ENCODE assay signal across 18 cellular contexts in genomic region chr2:61463769-61464475, GRCh38. TPM values are rescaled to one million over a fixed set of nuclear protein-coding genes. Genes with fewer than 3 reads are reported as not detected.
DNase-seq lines count a peak whose midpoint lies in the region; ATAC-seq and TF ChIP-seq lines count a peak whose summit lies in the region.
"Had no signal": no experiment of that assay in that cellular context is flagged by ENCODE, and none has a peak within 500 bp of the region (broad histone marks: within the 10 kb centered on the region; RNA-seq: fewer than 3 reads in every experiment).

No MANE protein-coding gene starts in this region.

- in situ Hi-C loops in HAP-1 (cut with MboI; ENCODE audit: low sequenced_read_pairs): no loop called here

- no peak overlapping the region for H2AFZ ChIP-seq in OCI-LY1 (ENCODE audit: low read length)
- H2AFZ ChIP-seq: PC-9 had no signal

- H3K4me1 ChIP-seq in HAP-1 (peaks cover 27% of the 10 kb centered on the region), OCI-LY1 (ENCODE audit: insufficient read depth, low read length, severe bottlenecking) (peaks cover 100% of the 10 kb centered on the region)

- ATAC-seq in GM18520 (IDR thresholded peaks at IDR 0.05; ENCODE audit: unreplicated experiment): no peak
- ATAC-seq: HCT116, T-cell had no signal

- peaks cover 33% of the 10 kb centered on the region for H3K36me3 Mint-ChIP-seq in nephron progenitor cell (ENCODE audit: low read depth)

- H3K4me3 Mint-ChIP-seq in nephron progenitor cell: no peak overlapping the region
- H3K4me3 Mint-ChIP-seq: activated CD4-positive, alpha-beta memory T cell treated with anti-CD3 and anti-CD28 coated beads for 36 hours had no signal

- H3K27ac Mint-ChIP-seq in nephron progenitor cell: peak overlapping the region; percentile 59
- H3K27ac Mint-ChIP-seq: activated CD4-positive, alpha-beta memory T cell treated with anti-CD3 and anti-CD28 coated beads for 36 hours had no signal

- no peak for TF ChIP-seq CTCF in GM12865 (IDR thresholded peaks at IDR 0.05; ENCODE audit: insufficient read depth, low read depth, low read length, missing control alignments)
- no peak for TF ChIP-seq CTCF in OCI-LY1 (IDR thresholded peaks at IDR 0.05; ENCODE audit: low read length)
- no peak for TF ChIP-seq CTCF in nephron progenitor cell (IDR thresholded peaks at IDR 0.05)

- no peaks in the 10 kb centered on the region for H3K9me3 ChIP-seq in HAP-1
- H3K9me3 ChIP-seq in OCI-LY1 (ENCODE audit: low read length): no peaks in the 10 kb centered on the region
- no peaks in the 10 kb centered on the region for H3K9me3 ChIP-seq in MG63
- H3K9me3 ChIP-seq: transverse colon had no signal

- H3K4me2 ChIP-seq in OCI-LY1 (ENCODE audit: low read length): peak overlapping the region; percentile 69
- H3K4me2 ChIP-seq: PC-9 had no signal

- H3K4me3 ChIP-seq in GM12865 (ENCODE audit: low read depth, low read length) (peak overlapping the region; percentile 34), HAP-1 (no peak overlapping the region), OCI-LY1 (ENCODE audit: low read depth, low read length, poor library complexity, severe bottlenecking) (peak overlapping the region; percentile 39), MG63 (no peak overlapping the region)
- H3K4me3 ChIP-seq: PC-9, transverse colon had no signal

- H3K27me3 Mint-ChIP-seq in nephron progenitor cell (ENCODE audit: low read depth, poor library complexity): no peaks in the 10 kb centered on the region
- H3K27me3 Mint-ChIP-seq: activated CD4-positive, alpha-beta memory T cell treated with anti-CD3 and anti-CD28 coated beads for 36 hours; T-cell had no signal

- H3K36me3 ChIP-seq in HAP-1 (replicated peaks) (peaks cover 16% of the 10 kb centered on the region), OCI-LY1 (ENCODE audit: insufficient read depth, low read length) (peaks cover 20% of the 10 kb centered on the region; the same call in 1 of the 2 replicates), MG63 (peaks cover 29% of the 10 kb centered on the region)
- H3K36me3 ChIP-seq: transverse colon had no signal

- peaks cover 22% of the 10 kb centered on the region for H3K4me1 Mint-ChIP-seq in nephron progenitor cell

- peak overlapping the region; percentile 90 for H3K27ac ChIP-seq in OCI-LY1 (ENCODE audit: low read depth, low read length, poor library complexity, severe bottlenecking)
- H3K27ac ChIP-seq: epithelial cell of prostate, PC-9 had no signal

- peaks cover 5% of the 10 kb centered on the region; the same call in 1 of the 2 replicates for H3F3A ChIP-seq in OCI-LY1 (ENCODE audit: insufficient read depth, low read length)

- peaks cover 99% of the 10 kb centered on the region for H3K79me2 ChIP-seq in OCI-LY1 (ENCODE audit: insufficient read depth, low read length)

- no peaks in the 10 kb centered on the region for H3K9me3 Mint-ChIP-seq in nephron progenitor cell
- H3K9me3 Mint-ChIP-seq: activated CD4-positive, alpha-beta memory T cell treated with anti-CD3 and anti-CD28 coated beads for 36 hours; T-cell had no signal

- H3K9ac ChIP-seq in OCI-LY1 (ENCODE audit: low read length): no peak overlapping the region; the same call in 1 of the 2 replicates

- H3K27me3 ChIP-seq in HAP-1 (ENCODE audit: low read depth) (no peaks in the 10 kb centered on the region), OCI-LY1 (ENCODE audit: insufficient read depth, low read length) (no peaks in the 10 kb centered on the region), MG63 (no peaks in the 10 kb centered on the region)
- H3K27me3 ChIP-seq: transverse colon had no signal

- DNase-seq in GM12865 (ENCODE audit: low read depth): no peak
- peak; percentile 58 to 95 for DNase-seq in HAP-1 (ENCODE audit: low spot score in 2 of 2)
- no peak for DNase-seq in nephron progenitor cell
- DNase-seq in MG63: no peak
- no peak for DNase-seq in EL
- no peak for DNase-seq in amygdala (lab: John Stamatoyannopoulos, UW)
- DNase-seq: activated CD4-positive, alpha-beta memory T cell treated with anti-CD3 and anti-CD28 coated beads for 36 hours; activated effector memory CD4-positive, alpha-beta T cell treated with anti-CD3 and anti-CD28 coated beads, Interleukin-2, amount 50 U/mL, for 16 hours; COR-L47; NCI-H2227 treated with DMSO at 0.1 percent for 48 hours; nucleus accumbens; PC-9; T-cell; transverse colon had no signal

- H3K9me2 ChIP-seq in OCI-LY1 (ENCODE audit: low read depth, low read length): no peaks in the 10 kb centered on the region

- no peaks in the 10 kb centered on the region for H4K20me1 ChIP-seq in OCI-LY1 (ENCODE audit: insufficient read depth, low read length)

RNA-seq across cellular contexts. Expression of gene USP34, which starts 7.0 kb away (rescaled TPM):
- 26.1 and 34.2 TPM in 2 replicates for total RNA-seq in MG63 (2014; rRNA removed; shearing (Covaris generic); ENCODE audit: low replicate concordance)

Comparison
In these comparisons a context has a peak if more than half of its experiments do, and no peak if none do; other contexts are left out.
1. DNase-seq: peak in HAP-1 (2 of 2); none in GM12865 (single experiment), nephron progenitor cell (single experiment), MG63 (single experiment), EL (single experiment) and amygdala (0 of 56).
2. H3K4me3 ChIP-seq: peak in GM12865 (single experiment) and OCI-LY1 (single experiment); none in HAP-1 (single experiment) and MG63 (single experiment).